19 cellular contexts compared by ENCODE assay signal in genomic region chr5:171313481-171314206, GRCh38. TPM values are rescaled to one million over a fixed set of nuclear protein-coding genes. Genes with fewer than 3 reads are reported as not detected.
DNase-seq lines count a peak whose midpoint lies in the region; ATAC-seq and TF ChIP-seq lines count a peak whose summit lies in the region.
"Had no signal": no experiment of that assay in that cellular context is flagged by ENCODE, and none has a peak within 500 bp of the region (broad histone marks: within the 10 kb centered on the region; RNA-seq: fewer than 3 reads in every experiment).

No MANE protein-coding gene starts in this region.

- H3K4me1 ChIP-seq in naive thymus-derived CD4-positive, alpha-beta T cell (ENCODE audit: control insufficient read depth in 2 of 2, insufficient read depth in 2 of 2, low read length in 2 of 2) = no peaks in the 10 kb centered on the region

- H3K36me3 ChIP-seq in naive thymus-derived CD4-positive, alpha-beta T cell (ENCODE audit: control insufficient read depth in 2 of 3, insufficient read depth in 3 of 3, low read length in 3 of 3) = no peaks in the 10 kb centered on the region
- H3K36me3 ChIP-seq: adrenal gland, gastrocnemius medialis, Peyer's patch, vagina had no signal

- intact Hi-C loops in naive thymus-derived CD4-positive, alpha-beta T cell (cut with micrococcal nuclease) = loop anchor here in 1 of 2 donors (5.0 kb wide), 1 partner anchor 1924 kb away; the partner anchor contains the start of gene NKX2-5
- intact Hi-C loops in lower leg skin (cut with DNase I; ENCODE audit: low total_unique reads) = no loop called here

- H3K4me3 Mint-ChIP-seq in activated naive CD8-positive, alpha-beta T cell = peak overlapping the region; percentile 51
- H3K4me3 Mint-ChIP-seq in activated naive CD8-positive, alpha-beta T cell treated with anti-CD3 and anti-CD28 coated beads, Interleukin-2, amount 50 U/mL, for 24 hours = no peak overlapping the region
- H3K4me3 Mint-ChIP-seq in naive thymus-derived CD4-positive, alpha-beta T cell = peak overlapping the region in 8 of 10 donors; percentile 6 to 79 (median 42)

- no peak overlapping the region for H3K4me3 ChIP-seq in naive thymus-derived CD4-positive, alpha-beta T cell (ENCODE audit: low read length)
- H3K4me3 ChIP-seq in lower leg skin (ENCODE audit: low read depth, poor library complexity, severe bottlenecking) = no peak overlapping the region
- H3K4me3 ChIP-seq: Peyer's patch had no signal

- no peaks in the 10 kb centered on the region for H3K9me3 Mint-ChIP-seq in activated naive CD8-positive, alpha-beta T cell (ENCODE audit: low read depth)
- H3K9me3 Mint-ChIP-seq in activated naive CD8-positive, alpha-beta T cell treated with anti-CD3 and anti-CD28 coated beads, Interleukin-2, amount 50 U/mL, for 24 hours = no peaks in the 10 kb centered on the region
- peaks cover 0 to 5% (median 0%) of the 10 kb centered on the region in 11 donors for H3K9me3 Mint-ChIP-seq in naive thymus-derived CD4-positive, alpha-beta T cell

- no peaks in the 10 kb centered on the region for H3K9me3 ChIP-seq in naive thymus-derived CD4-positive, alpha-beta T cell (ENCODE audit: control insufficient read depth in 2 of 3, low read length in 3 of 3)
- H3K9me3 ChIP-seq: adrenal gland, gastrocnemius medialis, Peyer's patch, vagina had no signal

- no peak for TF ChIP-seq CTCF in lower leg skin (IDR thresholded peaks at IDR 0.05)

- peaks cover 27% of the 10 kb centered on the region for H3K4me1 Mint-ChIP-seq in activated naive CD8-positive, alpha-beta T cell (ENCODE audit: low read depth)
- H3K4me1 Mint-ChIP-seq in activated naive CD8-positive, alpha-beta T cell treated with anti-CD3 and anti-CD28 coated beads, Interleukin-2, amount 50 U/mL, for 24 hours = peaks cover 29% of the 10 kb centered on the region
- H3K4me1 Mint-ChIP-seq in naive thymus-derived CD4-positive, alpha-beta T cell = peaks cover 14 to 29% (median 21%) of the 10 kb centered on the region in 7 donors

- H3K27me3 ChIP-seq in naive thymus-derived CD4-positive, alpha-beta T cell (ENCODE audit: control insufficient read depth in 2 of 2, insufficient read depth in 2 of 2, low read length in 2 of 2) = no peaks in the 10 kb centered on the region

- ATAC-seq in activated naive CD8-positive, alpha-beta T cell treated with anti-CD3 and anti-CD28 coated beads, Interleukin-2, amount 50 U/mL, for 24 hours = no peak
- ATAC-seq in naive thymus-derived CD4-positive, alpha-beta T cell = no peak
- ATAC-seq: gastrocnemius medialis had no signal

- no peak for TF ChIP-seq POLR2A in lower leg skin (IDR thresholded peaks at IDR 0.05)

- no peak overlapping the region for H3K27ac ChIP-seq in naive thymus-derived CD4-positive, alpha-beta T cell (ENCODE audit: low read depth, low read length)
- H3K27ac ChIP-seq: adrenal gland, gastrocnemius medialis, Peyer's patch, vagina had no signal

- H3K27me3 Mint-ChIP-seq in activated naive CD8-positive, alpha-beta T cell = peaks cover 32% of the 10 kb centered on the region
- peaks cover 76% of the 10 kb centered on the region for H3K27me3 Mint-ChIP-seq in activated naive CD8-positive, alpha-beta T cell treated with anti-CD3 and anti-CD28 coated beads, Interleukin-2, amount 50 U/mL, for 24 hours
- peaks cover 54 to 84% (median 63%) of the 10 kb centered on the region in 5 donors for H3K27me3 Mint-ChIP-seq in naive thymus-derived CD4-positive, alpha-beta T cell

- POLR2A ChIA-PET in naive thymus-derived CD4-positive, alpha-beta T cell (lab: Charles Lee) = no interaction called here

- H3K27ac Mint-ChIP-seq in activated naive CD8-positive, alpha-beta T cell = peak overlapping the region; percentile 34
- no peak overlapping the region for H3K27ac Mint-ChIP-seq in activated naive CD8-positive, alpha-beta T cell treated with anti-CD3 and anti-CD28 coated beads, Interleukin-2, amount 50 U/mL, for 24 hours
- peak overlapping the region in 1 of 9 donors; percentile 45 for H3K27ac Mint-ChIP-seq in naive thymus-derived CD4-positive, alpha-beta T cell

- 6 to 11% methylated on average over 36 to 37 of the region's 37 CpGs for WGBS in lower leg skin, 2 donors

- CTCF ChIA-PET in naive thymus-derived CD4-positive, alpha-beta T cell (lab: Charles Lee) = interaction anchor here (0.7 kb wide), 1 partner anchor 563 kb away, joined by 4 read pairs; no protein-coding TSS in a partner anchor

- peaks cover 2% of the 10 kb centered on the region for H3K36me3 Mint-ChIP-seq in activated naive CD8-positive, alpha-beta T cell
- H3K36me3 Mint-ChIP-seq in activated naive CD8-positive, alpha-beta T cell treated with anti-CD3 and anti-CD28 coated beads, Interleukin-2, amount 50 U/mL, for 24 hours (ENCODE audit: low read depth) = no peaks in the 10 kb centered on the region
- peaks cover 0 to 6% (median 5%) of the 10 kb centered on the region in 5 donors for H3K36me3 Mint-ChIP-seq in naive thymus-derived CD4-positive, alpha-beta T cell

- no peak for DNase-seq in activated naive CD8-positive, alpha-beta T cell treated with anti-CD3 and anti-CD28 coated beads, Interleukin-2, amount 50 U/mL, for 24 hours
- DNase-seq in cerebellar cortex (ENCODE audit: low spot score) (peak; percentile 6), middle frontal gyrus (ENCODE audit: extremely low spot score, low spot score) (no peak), lower leg skin (ENCODE audit: low spot score in 2 of 2) (no peak), NCI-H1105 (lab: John Stamatoyannopoulos, UW) (no peak), NCI-H187 (lab: John Stamatoyannopoulos, UW) (no peak)
- DNase-seq in naive thymus-derived CD4-positive, alpha-beta T cell = no peak
- DNase-seq: adrenal gland; DMS 273 treated with DMSO at 0.1 percent for 48 hours; gastrocnemius medialis; HCEC 1CT; NCI-H774; Peyer's patch; stimulated activated CD4-positive, alpha-beta T cell treated with anti-CD3 and anti-CD28 coated beads, Interleukin-12 subunit alpha, Interleukin-12 subunit beta, amount 100 ng/mL, for 4 hours had no signal

RNA-seq across cellular contexts. Expression of gene TLX3, which starts 4.6 kb away (rescaled TPM):
- not detected for total RNA-seq in naive thymus-derived CD4-positive, alpha-beta T cell
- not detected for polyA plus RNA-seq in naive thymus-derived CD4-positive, alpha-beta T cell
- total RNA-seq in lower leg skin = not detected
- total RNA-seq: adrenal gland, chondrocyte, gastrocnemius medialis, MCF 10A, Peyer's patch, pulmonary artery endothelial cell, vagina had no signal
- polyA plus RNA-seq: adrenal gland had no signal
